Comparison of ENCODE assay signal across 12 cellular contexts in genomic region chr4:173415092-173415491, GRCh38. TPM values are rescaled to one million over a fixed set of nuclear protein-coding genes. Genes with fewer than 3 reads are reported as not detected.
DNase-seq lines count a peak whose midpoint lies in the region; ATAC-seq and TF ChIP-seq lines count a peak whose summit lies in the region.
"Had no signal": no experiment of that assay in that cellular context is flagged by ENCODE, and none has a peak within 500 bp of the region (broad histone marks: within the 10 kb centered on the region; RNA-seq: fewer than 3 reads in every experiment).

No MANE protein-coding gene starts in this region.

- peaks cover 0 to 3% (median 0%) of the 10 kb centered on the region in 3 donors for H3K27me3 Mint-ChIP-seq in CD14-positive monocyte (ENCODE audit: low read depth in 3 of 3)
- H3K27me3 Mint-ChIP-seq: memory B cell had no signal

- intact Hi-C loops in CD14-positive monocyte (cut with micrococcal nuclease) = loop anchor here (2.0 to 10.0 kb wide), 7 partner anchors 44 to 410 kb away; partner anchors contain the start of genes HMGB2 (in 2 of the 2) and SAP30 (in 1 of the 2)
- intact Hi-C loops in mucosa of descending colon (cut with DNase I, micrococcal nuclease) = loop anchor here in 1 of 2 donors (5.0 to 10.0 kb wide), 2 partner anchors 100 to 403 kb away; no protein-coding TSS in a partner anchor

- peaks cover 0 to 5% (median 4%) of the 10 kb centered on the region in 7 donors for H3K9me3 Mint-ChIP-seq in CD14-positive monocyte
- H3K9me3 Mint-ChIP-seq in activated naive CD4-positive, alpha-beta T cell treated with anti-CD3 and anti-CD28 coated beads, Interleukin-2, amount 50 U/mL, for 72 hours = no peaks in the 10 kb centered on the region
- H3K9me3 Mint-ChIP-seq: activated T-cell treated with anti-CD3 and anti-CD28 coated beads, Interleukin-2, amount 50 U/mL, for 4 hours; memory B cell had no signal

- ATAC-seq in mucosa of descending colon = peak; percentile 8
- no peak for ATAC-seq in activated naive CD4-positive, alpha-beta T cell treated with anti-CD3 and anti-CD28 coated beads, Interleukin-2, amount 50 U/mL, for 72 hours
- ATAC-seq: activated T-cell treated with anti-CD3 and anti-CD28 coated beads, Interleukin-2, amount 50 U/mL, for 4 hours had no signal

- TF ChIP-seq CTCF in CD14-positive monocyte (IDR thresholded peaks at IDR 0.05) (no peak), mucosa of descending colon (IDR thresholded peaks at IDR 0.05) (no peak)

- H3K36me3 Mint-ChIP-seq in CD14-positive monocyte = peaks cover 0 to 3% of the 10 kb centered on the region in 2 donors
- no peaks in the 10 kb centered on the region for H3K36me3 Mint-ChIP-seq in activated naive CD4-positive, alpha-beta T cell treated with anti-CD3 and anti-CD28 coated beads, Interleukin-2, amount 50 U/mL, for 72 hours
- H3K36me3 Mint-ChIP-seq: memory B cell had no signal

- no peaks in the 10 kb centered on the region for H3K36me3 ChIP-seq in mucosa of descending colon (ENCODE audit: low read depth)
- H3K36me3 ChIP-seq: SJCRH30 had no signal

- peak overlapping the region; percentile 74 to 95 for H3K4me3 Mint-ChIP-seq in CD14-positive monocyte
- H3K4me3 Mint-ChIP-seq: activated T-cell treated with anti-CD3 and anti-CD28 coated beads, Interleukin-2, amount 50 U/mL, for 4 hours; memory B cell had no signal

- DNase-seq in CD14-positive monocyte (ENCODE audit: low spot score) = no peak
- peak; percentile 67 for DNase-seq in RPMI7951 (ENCODE audit: low read depth)
- peak; percentile 67 for DNase-seq in epidermal melanocyte (ENCODE audit: insufficient read length, low spot score)
- DNase-seq in mucosa of descending colon = no peak
- no peak for DNase-seq in cerebellar cortex (ENCODE audit: low spot score)
- DNase-seq in DMS 273 treated with DMSO at 0.1 percent for 48 hours (lab: John Stamatoyannopoulos, UW) = no peak
- DNase-seq in activated naive CD4-positive, alpha-beta T cell treated with anti-CD3 and anti-CD28 coated beads, Interleukin-2, amount 50 U/mL, for 72 hours (ENCODE audit: low spot score in 2 of 2) = no peak
- DNase-seq in activated CD4-positive, alpha-beta T cell treated with anti-CD3 and anti-CD28 coated beads, Interleukin-2, amount 50 U/mL, for 48 hours = no peak
- DNase-seq: activated T-cell treated with anti-CD3 and anti-CD28 coated beads, Interleukin-2, amount 50 U/mL, for 4 hours; NCI-H1436 treated with DMSO at 0.1 percent for 48 hours had no signal

- no peaks in the 10 kb centered on the region for H3K4me1 ChIP-seq in mucosa of descending colon (ENCODE audit: low read depth)
- H3K4me1 ChIP-seq: SJCRH30 had no signal

- peak overlapping the region in 6 of 7 donors; percentile 95 to 99 (median 97) for H3K27ac Mint-ChIP-seq in CD14-positive monocyte
- no peak overlapping the region for H3K27ac Mint-ChIP-seq in activated naive CD4-positive, alpha-beta T cell treated with anti-CD3 and anti-CD28 coated beads, Interleukin-2, amount 50 U/mL, for 72 hours
- H3K27ac Mint-ChIP-seq: memory B cell had no signal

- peaks cover 84% of the 10 kb centered on the region for H3K4me1 Mint-ChIP-seq in CD14-positive monocyte
- H3K4me1 Mint-ChIP-seq: memory B cell had no signal

- no peaks in the 10 kb centered on the region for H3K9me3 ChIP-seq in mucosa of descending colon
- H3K9me3 ChIP-seq: SJCRH30 had no signal

- H3K4me3 ChIP-seq in mucosa of descending colon = no peak overlapping the region

RNA-seq across cellular contexts. Expression of gene SCRG1, which starts 16.2 kb away (rescaled TPM):
- polyA plus RNA-seq in CD14-positive monocyte = under 1 TPM; 0.08 to 0.24 TPM
- 0.10 and 0.12 TPM in 2 replicates for total RNA-seq in RPMI7951 (2014; rRNA removed; shearing (Covaris generic))
- total RNA-seq in mucosa of descending colon = 1 to 10 TPM in 1 of 3 donors, under 1 TPM in 2; 0.06 to 3.4 (median 0.41) TPM
- not detected for total RNA-seq in activated naive CD4-positive, alpha-beta T cell treated with anti-CD3 and anti-CD28 coated beads, Interleukin-2, amount 50 U/mL, for 72 hours
- total RNA-seq: activated T-cell treated with anti-CD3 and anti-CD28 coated beads, Interleukin-2, amount 50 U/mL, for 4 hours; SJCRH30 had no signal

RNA-seq across cellular contexts. Expression of gene SAP30, which starts 44.3 kb away (rescaled TPM):
- polyA plus RNA-seq in CD14-positive monocyte = 10 to 100 TPM; 16.5 to 32.2 TPM
- total RNA-seq in RPMI7951 (2014; rRNA removed; shearing (Covaris generic)) = 54.4 and 67.5 TPM in 2 replicates
- total RNA-seq in mucosa of descending colon = 10 to 100 TPM in 2 of 3 donors, 1 to 10 TPM in 1; 3.8 to 22.6 (median 12.4) TPM
- 10 to 100 TPM; 19.0 to 21.7 TPM for total RNA-seq in activated naive CD4-positive, alpha-beta T cell treated with anti-CD3 and anti-CD28 coated beads, Interleukin-2, amount 50 U/mL, for 72 hours

Comparison
In these comparisons a context has a peak if more than half of its experiments do, and no peak if none do; other contexts are left out.
1. DNase-seq: peak in RPMI7951 (single experiment) and epidermal melanocyte (single experiment); none in CD14-positive monocyte (single experiment), mucosa of descending colon (0 of 3), cerebellar cortex (single experiment), DMS 273 treated with DMSO at 0.1 percent for 48 hours (single experiment), activated naive CD4-positive, alpha-beta T cell treated with anti-CD3 and anti-CD28 coated beads, Interleukin-2, amount 50 U/mL, for 72 hours (0 of 2) and activated CD4-positive, alpha-beta T cell treated with anti-CD3 and anti-CD28 coated beads, Interleukin-2, amount 50 U/mL, for 48 hours (0 of 2).
2. H3K27ac Mint-ChIP-seq: peak in CD14-positive monocyte (6 of 7); none in activated naive CD4-positive, alpha-beta T cell treated with anti-CD3 and anti-CD28 coated beads, Interleukin-2, amount 50 U/mL, for 72 hours (0 of 2).